Comparison of ENCODE assay signal across 1 cellular context in the genomic region with DNA sequence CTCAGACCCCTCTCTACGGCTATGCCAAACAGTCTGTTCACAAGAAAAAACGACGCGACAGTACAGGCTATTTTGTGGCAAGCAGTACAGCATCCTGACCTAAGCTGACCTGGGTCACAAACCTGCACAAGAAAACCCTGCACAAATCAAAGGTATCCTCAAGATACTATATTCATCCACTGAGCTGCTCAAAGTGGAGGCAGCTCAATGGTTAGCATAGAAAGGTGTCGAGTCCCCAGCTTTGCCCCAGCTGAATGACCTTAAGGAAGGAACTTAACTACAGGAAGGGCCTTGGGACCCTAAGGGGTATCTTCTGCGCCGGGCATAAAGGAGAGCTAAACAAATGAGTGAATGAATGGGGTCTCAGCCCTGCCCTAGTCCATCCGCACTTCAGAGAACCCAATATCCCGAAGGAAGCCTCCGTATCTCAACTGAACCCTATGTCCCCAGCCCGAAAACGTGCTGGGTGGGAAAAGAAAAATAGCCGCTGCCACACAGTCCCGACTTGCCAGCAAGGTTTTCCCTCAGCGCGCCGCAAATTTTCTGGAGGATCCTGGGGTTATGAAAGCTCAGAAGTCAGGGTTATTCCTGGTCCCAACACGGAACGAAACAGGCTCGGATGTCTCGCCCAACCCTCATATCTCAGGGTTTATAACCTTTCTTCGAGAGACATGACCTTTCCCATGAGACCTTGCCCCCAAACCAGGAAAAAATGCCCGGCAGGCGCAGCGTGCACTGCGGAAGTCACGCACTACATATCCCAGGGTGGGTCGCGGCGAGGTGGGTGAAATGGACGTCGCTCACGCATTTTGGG.
TF ChIP-seq lines count a peak whose summit lies in the region.

A gene with protein sequence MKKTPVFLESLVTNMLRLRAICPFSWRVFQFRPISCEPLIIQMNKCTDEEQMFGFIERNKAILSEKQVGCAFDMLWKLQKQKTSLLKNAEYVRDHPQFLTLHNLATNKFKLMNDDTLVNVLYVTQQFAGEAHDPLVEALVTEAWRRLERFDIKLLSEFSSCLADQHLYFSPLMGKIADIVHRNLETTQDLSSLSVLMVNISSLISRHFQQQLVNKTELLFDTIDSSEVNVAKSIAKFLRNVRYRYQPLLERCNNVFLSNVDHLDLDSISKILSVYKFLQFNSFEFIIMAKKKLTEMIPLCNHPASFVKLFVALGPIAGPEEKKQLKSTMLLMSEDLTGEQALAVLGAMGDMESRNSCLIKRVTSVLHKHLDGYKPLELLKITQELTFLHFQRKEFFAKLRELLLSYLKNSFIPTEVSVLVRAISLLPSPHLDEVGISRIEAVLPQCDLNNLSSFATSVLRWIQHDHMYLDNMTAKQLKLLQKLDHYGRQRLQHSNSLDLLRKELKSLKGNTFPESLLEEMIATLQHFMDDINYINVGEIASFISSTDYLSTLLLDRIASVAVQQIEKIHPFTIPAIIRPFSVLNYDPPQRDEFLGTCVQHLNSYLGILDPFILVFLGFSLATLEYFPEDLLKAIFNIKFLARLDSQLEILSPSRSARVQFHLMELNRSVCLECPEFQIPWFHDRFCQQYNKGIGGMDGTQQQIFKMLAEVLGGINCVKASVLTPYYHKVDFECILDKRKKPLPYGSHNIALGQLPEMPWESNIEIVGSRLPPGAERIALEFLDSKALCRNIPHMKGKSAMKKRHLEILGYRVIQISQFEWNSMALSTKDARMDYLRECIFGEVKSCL (minus strand): TSS at position 706 of the 814 bp plus-strand sequence. CDS start 1,836 bp downstream, outside the sequence.

TF ChIP-seq in HepG2, 621 proteins besides CTCF, POLR2A, EP300 and RAD21 (continues in another document):
- TF ChIP-seq, protein P1, sequence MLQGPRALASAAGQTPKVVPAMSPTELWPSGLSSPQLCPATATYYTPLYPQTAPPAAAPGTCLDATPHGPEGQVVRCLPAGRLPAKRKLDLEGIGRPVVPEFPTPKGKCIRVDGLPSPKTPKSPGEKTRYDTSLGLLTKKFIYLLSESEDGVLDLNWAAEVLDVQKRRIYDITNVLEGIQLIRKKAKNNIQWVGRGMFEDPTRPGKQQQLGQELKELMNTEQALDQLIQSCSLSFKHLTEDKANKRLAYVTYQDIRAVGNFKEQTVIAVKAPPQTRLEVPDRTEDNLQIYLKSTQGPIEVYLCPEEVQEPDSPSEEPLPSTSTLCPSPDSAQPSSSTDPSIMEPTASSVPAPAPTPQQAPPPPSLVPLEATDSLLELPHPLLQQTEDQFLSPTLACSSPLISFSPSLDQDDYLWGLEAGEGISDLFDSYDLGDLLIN (CRISPR knock-in tag; IDR thresholded peaks at IDR 0.05; ENCODE audit: borderline replicate concordance), result no peak; the same call in 1 of the 2 replicates
- TF ChIP-seq MTF1 (CRISPR knock-in tag; IDR thresholded peaks at IDR 0.05) (no peak; the same call in 1 of the 2 replicates), ZNF772 (CRISPR knock-in tag; IDR thresholded peaks at IDR 0.05) (peak; percentile 82; the same call in 1 of the 2 replicates), ADNP (CRISPR knock-in tag; IDR thresholded peaks at IDR 0.05) (no peak), ZSCAN22 (CRISPR knock-in tag; IDR thresholded peaks at IDR 0.05) (no peak), EED (CRISPR knock-in tag; IDR thresholded peaks at IDR 0.05) (no peak), ZNF672 (CRISPR knock-in tag; IDR thresholded peaks at IDR 0.05) (no peak), ZNF782 (CRISPR knock-in tag; IDR thresholded peaks at IDR 0.05; ENCODE audit: borderline replicate concordance) (no peak), NAIF1 (CRISPR knock-in tag; IDR thresholded peaks at IDR 0.05; ENCODE audit: borderline replicate concordance) (peak; percentile 92), PCBP1 (IDR thresholded peaks at IDR 0.05; ENCODE audit: borderline replicate concordance, low read depth, low read length) (no peak), SCMH1 (CRISPR knock-in tag; IDR thresholded peaks at IDR 0.05; ENCODE audit: borderline replicate concordance) (no peak), ZNF780A (CRISPR knock-in tag; IDR thresholded peaks at IDR 0.05) (no peak), ZNF430 (CRISPR knock-in tag; IDR thresholded peaks at IDR 0.05) (peak; percentile 77), ZNF331 (CRISPR knock-in tag; IDR thresholded peaks at IDR 0.05) (peak; percentile 93), ARID2 (CRISPR knock-in tag; IDR thresholded peaks at IDR 0.05; ENCODE audit: borderline replicate concordance) (no peak), ZNF10 (CRISPR knock-in tag; IDR thresholded peaks at IDR 0.05; ENCODE audit: borderline replicate concordance, low read depth) (no peak), NFIC (IDR thresholded peaks at IDR 0.05; ENCODE audit: low read length) (peak; percentile 78), NR2C2 (CRISPR knock-in tag; IDR thresholded peaks at IDR 0.05; ENCODE audit: borderline replicate concordance) (peak; percentile 98), ZNF350 (CRISPR knock-in tag; IDR thresholded peaks at IDR 0.05; ENCODE audit: borderline replicate concordance, low read depth) (peak; percentile 96), TOPORS (CRISPR knock-in tag; IDR thresholded peaks at IDR 0.05) (0 out of 2 replicates have a peak, but pooled peaks have one; percentile 65), HDAC6 (IDR thresholded peaks at IDR 0.05; ENCODE audit: low read depth, low read length) (no peak), ZNF572 (CRISPR knock-in tag; IDR thresholded peaks at IDR 0.05) (no peak), CEBPB (IDR thresholded peaks at IDR 0.05; ENCODE audit: borderline replicate concordance, low read depth, low read length) (no peak), FLYWCH1 (CRISPR knock-in tag; IDR thresholded peaks at IDR 0.05) (no peak), FOXK2 (IDR thresholded peaks at IDR 0.05) (peak; percentile 54; the same call in 1 of the 2 replicates), KMT2B (CRISPR knock-in tag; IDR thresholded peaks at IDR 0.05) (peak; percentile 98), RBM39 (IDR thresholded peaks at IDR 0.05; ENCODE audit: low read depth, low read length, poor library complexity, severe bottlenecking) (peak; percentile 61), CBFB (CRISPR knock-in tag; IDR thresholded peaks at IDR 0.05) (peak; percentile 90), GABPA (IDR thresholded peaks at IDR 0.05; ENCODE audit: low read depth, low read length) (peak; percentile 61), GABPA (CRISPR knock-in tag; IDR thresholded peaks at IDR 0.05; ENCODE audit: low read depth) (peak; percentile 93), ZFAT (CRISPR knock-in tag; conservative IDR thresholded peaks at IDR 0.05) (no peak)
- TF ChIP-seq, protein P2, sequence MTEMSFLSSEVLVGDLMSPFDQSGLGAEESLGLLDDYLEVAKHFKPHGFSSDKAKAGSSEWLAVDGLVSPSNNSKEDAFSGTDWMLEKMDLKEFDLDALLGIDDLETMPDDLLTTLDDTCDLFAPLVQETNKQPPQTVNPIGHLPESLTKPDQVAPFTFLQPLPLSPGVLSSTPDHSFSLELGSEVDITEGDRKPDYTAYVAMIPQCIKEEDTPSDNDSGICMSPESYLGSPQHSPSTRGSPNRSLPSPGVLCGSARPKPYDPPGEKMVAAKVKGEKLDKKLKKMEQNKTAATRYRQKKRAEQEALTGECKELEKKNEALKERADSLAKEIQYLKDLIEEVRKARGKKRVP (CRISPR knock-in tag; IDR thresholded peaks at IDR 0.05), result peak in 1 of 2 experiments; percentile 75; a peak in 1 of 4 replicates
- TF ChIP-seq, protein P3, sequence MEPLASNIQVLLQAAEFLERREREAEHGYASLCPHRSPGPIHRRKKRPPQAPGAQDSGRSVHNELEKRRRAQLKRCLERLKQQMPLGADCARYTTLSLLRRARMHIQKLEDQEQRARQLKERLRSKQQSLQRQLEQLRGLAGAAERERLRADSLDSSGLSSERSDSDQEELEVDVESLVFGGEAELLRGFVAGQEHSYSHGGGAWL (CRISPR knock-in tag; IDR thresholded peaks at IDR 0.05), result peak; percentile 87
- TF ChIP-seq, protein P4, sequence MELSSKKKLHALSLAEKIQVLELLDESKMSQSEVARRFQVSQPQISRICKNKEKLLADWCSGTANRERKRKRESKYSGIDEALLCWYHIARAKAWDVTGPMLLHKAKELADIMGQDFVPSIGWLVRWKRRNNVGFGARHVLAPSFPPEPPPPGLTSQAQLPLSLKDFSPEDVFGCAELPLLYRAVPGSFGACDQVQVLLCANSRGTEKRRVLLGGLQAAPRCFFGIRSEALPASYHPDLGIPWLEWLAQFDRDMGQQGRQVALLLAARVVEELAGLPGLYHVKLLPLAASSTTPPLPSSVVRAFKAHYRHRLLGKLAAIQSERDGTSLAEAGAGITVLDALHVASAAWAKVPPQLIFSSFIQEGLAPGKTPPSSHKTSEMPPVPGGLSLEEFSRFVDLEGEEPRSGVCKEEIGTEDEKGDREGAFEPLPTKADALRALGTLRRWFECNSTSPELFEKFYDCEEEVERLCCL (CRISPR knock-in tag; IDR thresholded peaks at IDR 0.05; ENCODE audit: borderline replicate concordance), result no peak
- TF ChIP-seq, protein P5, sequence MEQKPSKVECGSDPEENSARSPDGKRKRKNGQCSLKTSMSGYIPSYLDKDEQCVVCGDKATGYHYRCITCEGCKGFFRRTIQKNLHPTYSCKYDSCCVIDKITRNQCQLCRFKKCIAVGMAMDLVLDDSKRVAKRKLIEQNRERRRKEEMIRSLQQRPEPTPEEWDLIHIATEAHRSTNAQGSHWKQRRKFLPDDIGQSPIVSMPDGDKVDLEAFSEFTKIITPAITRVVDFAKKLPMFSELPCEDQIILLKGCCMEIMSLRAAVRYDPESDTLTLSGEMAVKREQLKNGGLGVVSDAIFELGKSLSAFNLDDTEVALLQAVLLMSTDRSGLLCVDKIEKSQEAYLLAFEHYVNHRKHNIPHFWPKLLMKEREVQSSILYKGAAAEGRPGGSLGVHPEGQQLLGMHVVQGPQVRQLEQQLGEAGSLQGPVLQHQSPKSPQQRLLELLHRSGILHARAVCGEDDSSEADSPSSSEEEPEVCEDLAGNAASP (CRISPR knock-in tag; IDR thresholded peaks at IDR 0.05; ENCODE audit: borderline replicate concordance), result peak; percentile 92; the same call in 1 of the 2 replicates
- TF ChIP-seq, protein P6, sequence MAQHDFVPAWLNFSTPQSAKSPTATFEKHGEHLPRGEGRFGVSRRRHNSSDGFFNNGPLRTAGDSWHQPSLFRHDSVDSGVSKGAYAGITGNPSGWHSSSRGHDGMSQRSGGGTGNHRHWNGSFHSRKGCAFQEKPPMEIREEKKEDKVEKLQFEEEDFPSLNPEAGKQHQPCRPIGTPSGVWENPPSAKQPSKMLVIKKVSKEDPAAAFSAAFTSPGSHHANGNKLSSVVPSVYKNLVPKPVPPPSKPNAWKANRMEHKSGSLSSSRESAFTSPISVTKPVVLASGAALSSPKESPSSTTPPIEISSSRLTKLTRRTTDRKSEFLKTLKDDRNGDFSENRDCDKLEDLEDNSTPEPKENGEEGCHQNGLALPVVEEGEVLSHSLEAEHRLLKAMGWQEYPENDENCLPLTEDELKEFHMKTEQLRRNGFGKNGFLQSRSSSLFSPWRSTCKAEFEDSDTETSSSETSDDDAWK (CRISPR knock-in tag; IDR thresholded peaks at IDR 0.05), result no peak
- TF ChIP-seq, protein P7, sequence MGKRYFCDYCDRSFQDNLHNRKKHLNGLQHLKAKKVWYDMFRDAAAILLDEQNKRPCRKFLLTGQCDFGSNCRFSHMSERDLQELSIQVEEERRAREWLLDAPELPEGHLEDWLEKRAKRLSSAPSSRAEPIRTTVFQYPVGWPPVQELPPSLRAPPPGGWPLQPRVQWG (CRISPR knock-in tag; IDR thresholded peaks at IDR 0.05; ENCODE audit: borderline replicate concordance, low read depth), result no peak
- TF ChIP-seq, protein P8, sequence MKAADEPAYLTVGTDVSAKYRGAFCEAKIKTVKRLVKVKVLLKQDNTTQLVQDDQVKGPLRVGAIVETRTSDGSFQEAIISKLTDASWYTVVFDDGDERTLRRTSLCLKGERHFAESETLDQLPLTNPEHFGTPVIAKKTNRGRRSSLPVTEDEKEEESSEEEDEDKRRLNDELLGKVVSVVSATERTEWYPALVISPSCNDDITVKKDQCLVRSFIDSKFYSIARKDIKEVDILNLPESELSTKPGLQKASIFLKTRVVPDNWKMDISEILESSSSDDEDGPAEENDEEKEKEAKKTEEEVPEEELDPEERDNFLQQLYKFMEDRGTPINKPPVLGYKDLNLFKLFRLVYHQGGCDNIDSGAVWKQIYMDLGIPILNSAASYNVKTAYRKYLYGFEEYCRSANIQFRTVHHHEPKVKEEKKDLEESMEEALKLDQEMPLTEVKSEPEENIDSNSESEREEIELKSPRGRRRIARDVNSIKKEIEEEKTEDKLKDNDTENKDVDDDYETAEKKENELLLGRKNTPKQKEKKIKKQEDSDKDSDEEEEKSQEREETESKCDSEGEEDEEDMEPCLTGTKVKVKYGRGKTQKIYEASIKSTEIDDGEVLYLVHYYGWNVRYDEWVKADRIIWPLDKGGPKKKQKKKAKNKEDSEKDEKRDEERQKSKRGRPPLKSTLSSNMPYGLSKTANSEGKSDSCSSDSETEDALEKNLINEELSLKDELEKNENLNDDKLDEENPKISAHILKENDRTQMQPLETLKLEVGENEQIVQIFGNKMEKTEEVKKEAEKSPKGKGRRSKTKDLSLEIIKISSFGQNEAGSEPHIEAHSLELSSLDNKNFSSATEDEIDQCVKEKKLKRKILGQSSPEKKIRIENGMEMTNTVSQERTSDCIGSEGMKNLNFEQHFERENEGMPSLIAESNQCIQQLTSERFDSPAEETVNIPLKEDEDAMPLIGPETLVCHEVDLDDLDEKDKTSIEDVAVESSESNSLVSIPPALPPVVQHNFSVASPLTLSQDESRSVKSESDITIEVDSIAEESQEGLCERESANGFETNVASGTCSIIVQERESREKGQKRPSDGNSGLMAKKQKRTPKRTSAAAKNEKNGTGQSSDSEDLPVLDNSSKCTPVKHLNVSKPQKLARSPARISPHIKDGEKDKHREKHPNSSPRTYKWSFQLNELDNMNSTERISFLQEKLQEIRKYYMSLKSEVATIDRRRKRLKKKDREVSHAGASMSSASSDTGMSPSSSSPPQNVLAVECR (CRISPR knock-in tag; IDR thresholded peaks at IDR 0.05; ENCODE audit: borderline replicate concordance), result peak; percentile 89; the same call in 1 of the 2 replicates
